Comparison of ENCODE assay signal across 8 cellular contexts in the genomic region with DNA sequence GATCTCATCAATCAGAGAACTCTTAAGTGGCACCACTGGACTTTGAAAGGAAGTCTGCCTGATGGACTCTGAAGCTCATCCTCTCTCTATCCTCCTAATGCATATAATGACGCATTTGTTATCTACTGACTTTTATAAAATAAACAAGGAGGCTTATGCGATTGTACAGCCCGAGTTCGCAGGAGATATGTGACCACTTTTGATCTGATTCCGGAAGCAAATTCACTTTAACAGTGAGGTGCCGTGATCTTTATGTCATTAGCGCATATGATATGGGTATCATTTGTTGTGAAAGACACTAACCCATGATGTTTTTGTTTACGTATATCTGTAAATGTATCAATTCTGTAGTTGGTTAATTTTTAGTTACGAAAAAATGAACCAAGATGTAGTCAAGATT. TPM values are rescaled to one million over a fixed set of nuclear protein-coding genes. Genes with fewer than 3 reads are reported as not detected.
DNase-seq lines count a peak whose midpoint lies in the region; ATAC-seq and TF ChIP-seq lines count a peak whose summit lies in the region.

No MANE protein-coding gene starts in this region.

- WGBS in HUES64 = 66% methylated on average over 9 of the region's 9 CpGs
- WGBS in mesodermal cell (ENCODE audit: insufficient coverage in 2 of 2), 2 experiments = 69 to 78% methylated on average over 7 of the region's 9 CpGs

- peak overlapping the region; percentile 82; the same call in 1 of the 2 replicates for H3K9ac ChIP-seq in HUES64 (ENCODE audit: low read depth, low read length)

- H3K9me3 ChIP-seq in HUES64 (ENCODE audit: insufficient read depth, low read depth, low read length) (no peaks in the 10 kb centered on the region), mesodermal cell (ENCODE audit: control insufficient read depth, low read length) (no peaks in the 10 kb centered on the region)

- H3K27ac ChIP-seq in HUES64 (ENCODE audit: low read depth, low read length) (peak overlapping the region; percentile 37; the same call in 1 of the 2 replicates), brain microvascular endothelial cell (peak overlapping the region; percentile 25), mesodermal cell (ENCODE audit: low read depth, low read length, severe bottlenecking) (no peak overlapping the region)

- H3K4me1 ChIP-seq in HUES64 (ENCODE audit: insufficient read depth, low read length) = peaks cover 11% of the 10 kb centered on the region
- no peaks in the 10 kb centered on the region for H3K4me1 ChIP-seq in mesodermal cell (ENCODE audit: control insufficient read depth, insufficient read depth, low read length, poor library complexity, severe bottlenecking)

- no peak for ATAC-seq in GM19324 (IDR thresholded peaks at IDR 0.05; ENCODE audit: low FRiP score, unreplicated experiment)

- TF ChIP-seq CTCF in brain microvascular endothelial cell (IDR thresholded peaks at IDR 0.05; ENCODE audit: low read depth, low read length, missing control alignments) = no peak

- H3K27me3 ChIP-seq in HUES64 (ENCODE audit: insufficient read depth, low read length) (no peaks in the 10 kb centered on the region), brain microvascular endothelial cell (replicated peaks) (no peaks in the 10 kb centered on the region)

- DNase-seq in DMS53 (lab: John Stamatoyannopoulos, UW) (peak; percentile 53), brain microvascular endothelial cell (no peak), foreskin melanocyte (no peak), kidney tubule cell (ENCODE audit: low spot score) (no peak), AML-193 (lab: John Stamatoyannopoulos, UW) (no peak)

- H3K4me3 ChIP-seq in HUES64 (ENCODE audit: low read length) (peak overlapping the region; percentile 99), brain microvascular endothelial cell (ENCODE audit: low read depth, low read length) (peak overlapping the region; percentile 99), mesodermal cell (ENCODE audit: extremely low read depth, insufficient read depth, low read length, poor library complexity, severe bottlenecking) (peak overlapping the region; percentile 68)

- peaks cover 3% of the 10 kb centered on the region; the same call in 1 of the 2 replicates for H3K36me3 ChIP-seq in HUES64 (ENCODE audit: insufficient read depth, low read length)
- H3K36me3 ChIP-seq in brain microvascular endothelial cell (replicated peaks) = peaks cover 4% of the 10 kb centered on the region
- H3K36me3 ChIP-seq in mesodermal cell (ENCODE audit: control insufficient read depth, insufficient read depth, low read length) = peaks cover 21% of the 10 kb centered on the region

- in situ Hi-C loops in brain microvascular endothelial cell (cut with HindIII; ENCODE audit: low pct_ligation_motif_present, low sequenced_read_pairs) = no loop called here

RNA-seq across cellular contexts. Expression of gene RNF111, which starts 0.4 kb away (rescaled TPM):
- polyA plus RNA-seq in HUES64 (2013, experiment 1 of 2) = 13.8 TPM
- 16.9 TPM for polyA plus RNA-seq in HUES64 (2013, experiment 2 of 2)
- polyA plus RNA-seq in mesodermal cell (2013, experiment 1 of 2) = 24.4 TPM
- 23.6 TPM for polyA plus RNA-seq in mesodermal cell (2013, experiment 2 of 2)

RNA-seq across cellular contexts. Expression of gene SLTM, which starts 53.6 kb away (rescaled TPM):
- polyA plus RNA-seq in HUES64 (2013, experiment 1 of 2) = 106 TPM
- polyA plus RNA-seq in HUES64 (2013, experiment 2 of 2) = 106 TPM
- 65.9 TPM for polyA plus RNA-seq in mesodermal cell (2013, experiment 1 of 2)
- 61.1 TPM for polyA plus RNA-seq in mesodermal cell (2013, experiment 2 of 2)
